ENCODE assay signal across 22 cellular contexts in genomic region chr17:40484285-40484972, GRCh38. TPM values are rescaled to one million over a fixed set of nuclear protein-coding genes. Genes with fewer than 3 reads are reported as not detected.
DNase-seq lines count a peak whose midpoint lies in the region; ATAC-seq, FAIRE-seq and TF ChIP-seq lines count a peak whose summit lies in the region.
"Had no signal": no experiment of that assay in that cellular context is flagged by ENCODE, and none has a peak within 500 bp of the region (broad histone marks: within the 10 kb centered on the region; RNA-seq: fewer than 3 reads in every experiment).

No MANE protein-coding gene starts in this region.

- TF ChIP-seq RAD21 in H1 (IDR thresholded peaks at IDR 0.05 in 1 of 2, conservative IDR thresholded peaks at IDR 0.05 in 1 of 2; ENCODE audit: low read depth in 2 of 2, low read length in 2 of 2): no peak

- no peaks in the 10 kb centered on the region for H3K79me2 ChIP-seq in PC-3 (ENCODE audit: low read length)
- H3K79me2 ChIP-seq in H1 (ENCODE audit: control insufficient read depth in 1 of 2, insufficient read depth in 2 of 2, low read length in 2 of 2): no peaks in the 10 kb centered on the region
- no peaks in the 10 kb centered on the region for H3K79me2 ChIP-seq in osteoblast (ENCODE audit: insufficient read depth, low read length)

- 0 out of 2 replicates have a peak overlapping the region, but pooled peaks have one; percentile 21 for H3K18ac ChIP-seq in H1 (ENCODE audit: extremely low read depth, low read length)

- FAIRE-seq in H1 (lab: Jason Lieb, UNC) (no peak), RCC 7860 (lab: Jason Lieb, UNC) (no peak), GM19239 (lab: Jason Lieb, UNC) (no peak)
- FAIRE-seq: H54 had no signal

- H3K23ac ChIP-seq in H1 (ENCODE audit: insufficient read length): no peak overlapping the region

- H2BK20ac ChIP-seq in H1 (ENCODE audit: low read length): no peak overlapping the region

- H4K20me1 ChIP-seq in PC-3 (ENCODE audit: low read length) (no peaks in the 10 kb centered on the region), H1 (replicated peaks in 1 of 2; ENCODE audit: control insufficient read depth in 1 of 2, insufficient read depth in 2 of 2, low read length in 2 of 2) (no peaks in the 10 kb centered on the region), osteoblast (ENCODE audit: insufficient read depth, low read length) (no peaks in the 10 kb centered on the region)
- H4K20me1 ChIP-seq: BLaER1 had no signal

- H3K27me3 ChIP-seq in CD8-positive, alpha-beta memory T cell (ENCODE audit: insufficient read depth, low read length, poor library complexity, severe bottlenecking): no peaks in the 10 kb centered on the region
- no peaks in the 10 kb centered on the region for H3K27me3 ChIP-seq in PC-3 (ENCODE audit: low read length)
- H3K27me3 ChIP-seq in H1 (replicated peaks in 1 of 4; ENCODE audit: control insufficient read depth in 3 of 4, extremely low read depth in 1 of 4, insufficient read depth in 3 of 4, low read length in 3 of 4): no peaks in the 10 kb centered on the region; a peak in 2 of 7 replicates
- no peaks in the 10 kb centered on the region for H3K27me3 ChIP-seq in osteoblast (ENCODE audit: insufficient read depth, low read length)
- no peaks in the 10 kb centered on the region for H3K27me3 ChIP-seq in spleen (replicated peaks in 1 of 7)
- H3K27me3 ChIP-seq: BLaER1, ovary, Peyer's patch had no signal

- no TSS peak for BruUV-seq in PC-3 (replicated peaks; lab: Mats Ljungman, UMichigan)

- H2BK15ac ChIP-seq in H1 (ENCODE audit: low read length): peak overlapping the region; percentile 6; the same call in 1 of the 2 replicates

- CTCF ChIA-PET in CD8-positive, alpha-beta memory T cell (lab: Charles Lee): interaction anchor here (1.6 kb wide), 1 partner anchor 49 kb away, joined by 4 read pairs; no protein-coding TSS in a partner anchor
- CTCF ChIA-PET in PC-3 (lab: Charles Lee): no interaction called here
- CTCF ChIA-PET in H1 (lab: Charles Lee; ENCODE audit: partially characterized antibody): interaction anchor here (1.0 to 5.0 kb wide), 7 partner anchors 8 to 69 kb away, joined by 3 to 52 read pairs (median 4); no protein-coding TSS in a partner anchor

- H3K4me1 ChIP-seq in CD8-positive, alpha-beta memory T cell (ENCODE audit: insufficient read depth, low read length): peaks cover 46% of the 10 kb centered on the region
- H3K4me1 ChIP-seq in PC-3 (ENCODE audit: insufficient read depth, low read length): peaks cover 56% of the 10 kb centered on the region
- H3K4me1 ChIP-seq in H1 (replicated peaks in 1 of 4; ENCODE audit: control insufficient read depth in 3 of 4, insufficient read depth in 4 of 4, low read length in 3 of 4): peaks cover 0 to 21% (median 9%) of the 10 kb centered on the region in 4 experiments; a peak in 6 of 7 replicates
- H3K4me1 ChIP-seq in osteoblast (ENCODE audit: insufficient read depth, low read length): peaks cover 34% of the 10 kb centered on the region
- H3K4me1 ChIP-seq in spleen: peaks cover 14 to 45% (median 26%) of the 10 kb centered on the region in 6 donors

- H2AFZ ChIP-seq in PC-3 (ENCODE audit: low read length): no peak overlapping the region
- H2AFZ ChIP-seq in H1 (ENCODE audit: low read length): no peak overlapping the region
- no peak overlapping the region for H2AFZ ChIP-seq in osteoblast (ENCODE audit: low read length)

- H3K4me2 ChIP-seq in PC-3 (ENCODE audit: low read length) (no peak overlapping the region), H1 (ENCODE audit: insufficient read depth in 1 of 2, low read depth in 2 of 2, low read length in 2 of 2) (no peak overlapping the region), osteoblast (ENCODE audit: insufficient read depth, low read length) (no peak overlapping the region)
- H3K4me2 ChIP-seq: BLaER1 had no signal

- WGBS in H1 (ENCODE audit: extremely low coverage in 1 of 2, insufficient coverage in 1 of 2, insufficient read length in 1 of 2, insufficient replicate concordance in 2 of 2, low coverage in 1 of 2, low lambda C conversion rate in 2 of 2, missing lambda C conversion rate in 1 of 2), 2 experiments: 87% methylated on average over 18 of the region's 18 CpGs; no CpG with 5 or more reads in 1 of the 2 experiments
- 77 to 92% (median 87%) methylated on average over 10 to 18 of the region's 18 CpGs for WGBS in spleen, 5 donors

- TF ChIP-seq EP300 in H1 (IDR thresholded peaks at IDR 0.05; ENCODE audit: borderline replicate concordance in 1 of 2, low read depth in 2 of 2, low read length in 2 of 2): no peak

- H4K8ac ChIP-seq in H1 (ENCODE audit: extremely low read depth, insufficient read depth, low read length): no peak overlapping the region

- no peaks in the 10 kb centered on the region for H3K36me3 Mint-ChIP-seq in CD8-positive, alpha-beta memory T cell

- peak overlapping the region; percentile 30; the same call in 1 of the 2 replicates for H2BK12ac ChIP-seq in H1 (ENCODE audit: low read depth, low read length)

- no peak overlapping the region for H3K4ac ChIP-seq in H1 (replicated peaks; ENCODE audit: insufficient read length, low read depth, low read length)

- ATAC-seq in PC-3: no peak
- ATAC-seq: activated CD8-positive, alpha-beta T cell treated with anti-CD3 and anti-CD28 coated beads, Interleukin-2, amount 10 ng/mL, durations not matched to agents 7 days and 5 days; activated T-cell treated with anti-CD3 and anti-CD28 coated beads, Interleukin-2, amount 50 U/mL, for 72 hours; sciatic nerve had no signal

- peak overlapping the region; percentile 13; the same call in 1 of the 2 replicates for H2BK5ac ChIP-seq in H1 (ENCODE audit: low read depth, low read length)

- H3K79me1 ChIP-seq in H1 (ENCODE audit: low read depth, low read length): no peaks in the 10 kb centered on the region

- H3K27ac ChIP-seq in CD8-positive, alpha-beta memory T cell (ENCODE audit: low read depth, low read length): no peak overlapping the region
- H3K27ac ChIP-seq in PC-3 (ENCODE audit: low read length) (peak overlapping the region; percentile 99), H1 (ENCODE audit: low read depth, low read length) (no peak overlapping the region), osteoblast (ENCODE audit: low read depth, low read length) (peak overlapping the region; percentile 97), spleen (peak overlapping the region in 2 of 8 donors; percentile 61 to 77)
- H3K27ac ChIP-seq: BLaER1, ovary had no signal

- TF ChIP-seq CTCF in PC-3 (conservative IDR thresholded peaks at IDR 0.05; ENCODE audit: low read depth, low read length) (no peak), H1 (IDR thresholded peaks at IDR 0.05; ENCODE audit: control extremely low read depth in 1 of 3, insufficient read depth in 1 of 3, low read depth in 1 of 3, low read length in 3 of 3) (no peak), osteoblast (IDR thresholded peaks at IDR 0.05; ENCODE audit: extremely low read depth, low read depth, low read length) (no peak), spleen (IDR thresholded peaks at IDR 0.05 in 8 of 11, conservative IDR thresholded peaks at IDR 0.05 in 3 of 11) (no peak)

- intact Hi-C loops in PC-3 (cut with micrococcal nuclease) (no loop called here), spleen (cut with DNase I; ENCODE audit: low total_unique reads) (no loop called here)

- H3K27me3 Mint-ChIP-seq in CD8-positive, alpha-beta memory T cell: no peaks in the 10 kb centered on the region

- no peaks in the 10 kb centered on the region for H3K36me3 ChIP-seq in CD8-positive, alpha-beta memory T cell (ENCODE audit: insufficient read depth, low read length)
- H3K36me3 ChIP-seq in PC-3 (ENCODE audit: low read depth, low read length) (peaks cover 63% of the 10 kb centered on the region), H1 (ENCODE audit: control insufficient read depth in 2 of 4, insufficient read depth in 4 of 4, low read length in 3 of 4) (no peaks in the 10 kb centered on the region), osteoblast (ENCODE audit: insufficient read depth, low read length) (no peaks in the 10 kb centered on the region), spleen (no peaks in the 10 kb centered on the region)
- H3K36me3 ChIP-seq: BLaER1, ovary, Peyer's patch had no signal

- H3K9me3 ChIP-seq in CD8-positive, alpha-beta memory T cell (ENCODE audit: low read length): no peaks in the 10 kb centered on the region
- H3K9me3 ChIP-seq in PC-3 (ENCODE audit: low read length) (no peaks in the 10 kb centered on the region), H1 (ENCODE audit: insufficient read depth in 2 of 2, low read depth in 1 of 2, low read length in 1 of 2) (no peaks in the 10 kb centered on the region), osteoblast (ENCODE audit: low read depth, low read length) (no peaks in the 10 kb centered on the region), spleen (no peaks in the 10 kb centered on the region)
- H3K9me3 ChIP-seq: BLaER1, ovary, Peyer's patch had no signal

- H3K9ac ChIP-seq in PC-3 (ENCODE audit: low read length) (no peak overlapping the region), H1 (replicated peaks in 1 of 4; ENCODE audit: extremely low read depth in 1 of 4, low read depth in 3 of 4, low read length in 3 of 4) (no peak overlapping the region; a peak in 2 of 7 replicates)
- H3K9ac ChIP-seq: BLaER1 had no signal

- no peak overlapping the region for H3K56ac ChIP-seq in H1 (replicated peaks; ENCODE audit: insufficient read length, low read depth, low read length)

- H3K23me2 ChIP-seq in H1 (ENCODE audit: low read depth, low read length): no peaks in the 10 kb centered on the region; the same call in 1 of the 2 replicates

- no peak for TF ChIP-seq POLR2A in H1 (IDR thresholded peaks at IDR 0.05; ENCODE audit: control extremely low read depth in 1 of 2, low read depth in 2 of 2, low read length in 2 of 2)
- no peak for TF ChIP-seq POLR2A in spleen (IDR thresholded peaks at IDR 0.05)

- POLR2A ChIA-PET in CD8-positive, alpha-beta memory T cell (lab: Charles Lee): interaction anchor here (0.6 kb wide), 1 partner anchor 589 kb away, joined by 3 read pairs; no protein-coding TSS in a partner anchor
- POLR2A ChIA-PET in PC-3 (lab: Charles Lee; ENCODE audit: unreplicated experiment) (no interaction called here), H1 (lab: Charles Lee; ENCODE audit: partially characterized antibody) (interaction anchor here (1.3 kb wide), 1 partner anchor 14 kb away, joined by 3 read pairs; no protein-coding TSS in a partner anchor)

- H2BK120ac ChIP-seq in H1 (replicated peaks; ENCODE audit: low read depth, low read length): no peak overlapping the region

- no peak overlapping the region for H4K5ac ChIP-seq in H1 (ENCODE audit: insufficient read length, low read depth, low read length)

- no peak overlapping the region for H3K4me3 Mint-ChIP-seq in CD8-positive, alpha-beta memory T cell
- H3K4me3 Mint-ChIP-seq: activated CD8-positive, alpha-beta T cell treated with anti-CD3 and anti-CD28 coated beads, Interleukin-2, amount 10 ng/mL, durations not matched to agents 7 days and 5 days had no signal

- H3K9me3 Mint-ChIP-seq in CD8-positive, alpha-beta memory T cell: no peaks in the 10 kb centered on the region
- H3K9me3 Mint-ChIP-seq: activated T-cell treated with anti-CD3 and anti-CD28 coated beads, Interleukin-2, amount 50 U/mL, for 72 hours had no signal

- DNase-seq in CD8-positive, alpha-beta memory T cell: no peak
- no peak for DNase-seq in PC-3
- no peak for DNase-seq in H1 (ENCODE audit: low read depth in 1 of 2, low spot score in 2 of 2)
- DNase-seq in osteoblast (ENCODE audit: insufficient read length, low spot score, missing footprints): no peak
- no peak for DNase-seq in RCC 7860 (ENCODE audit: low spot score)
- no peak for DNase-seq in spleen
- no peak for DNase-seq in GM19239 (ENCODE audit: insufficient read length, low spot score)
- DNase-seq: activated CD8-positive, alpha-beta T cell treated with anti-CD3 and anti-CD28 coated beads, Interleukin-2, amount 10 ng/mL, durations not matched to agents 7 days and 5 days; activated T-cell treated with anti-CD3 and anti-CD28 coated beads, Interleukin-2, amount 50 U/mL, for 72 hours; DMS79; foreskin fibroblast; hypothalamus; Kasumi-1; NCI-H1105 treated with DMSO at 0.1 percent for 48 hours; NCI-H2171 treated with DMSO at 0.1 percent for 48 hours; Peyer's patch had no signal

- H3F3A ChIP-seq in PC-3 (ENCODE audit: low read length, unreplicated experiment): peaks cover 31% of the 10 kb centered on the region

- H4K91ac ChIP-seq in H1 (replicated peaks; ENCODE audit: insufficient read length, low read length): no peak overlapping the region

- H3K14ac ChIP-seq in H1 (ENCODE audit: insufficient read length): no peak overlapping the region

- peak overlapping the region in 7 of 8 donors; percentile 67 to 100 (median 92) for H3K27ac Mint-ChIP-seq in CD8-positive, alpha-beta memory T cell

- no peak overlapping the region for H2AK5ac ChIP-seq in H1 (ENCODE audit: low read depth, low read length)

- no peaks in the 10 kb centered on the region for H3K9me2 ChIP-seq in PC-3 (replicated peaks; ENCODE audit: low read length)

- H3K4me3 ChIP-seq in CD8-positive, alpha-beta memory T cell (ENCODE audit: low read length): no peak overlapping the region
- H3K4me3 ChIP-seq in PC-3 (ENCODE audit: low read length) (no peak overlapping the region), H1 (ENCODE audit: extremely low read depth in 1 of 4, insufficient read depth in 2 of 4, low read depth in 3 of 4, low read length in 4 of 4) (no peak overlapping the region), osteoblast (ENCODE audit: insufficient read depth, low read length) (no peak overlapping the region), spleen (no peak overlapping the region)
- H3K4me3 ChIP-seq: BLaER1, ovary, Peyer's patch had no signal

- H3K4me1 Mint-ChIP-seq in CD8-positive, alpha-beta memory T cell: peaks cover 70 to 89% (median 86%) of the 10 kb centered on the region in 3 donors

RNA-seq across cellular contexts. Expression of gene TNS4, which starts 17.0 kb away (rescaled TPM):
- total RNA-seq in CD8-positive, alpha-beta memory T cell: 1 to 10 TPM; 3.1 TPM
- polyA plus RNA-seq in CD8-positive, alpha-beta memory T cell: 0.41 TPM
- total RNA-seq in PC-3 (2014; rRNA removed): 127 and 128 TPM in 2 replicates
- total RNA-seq in H1 (2021; fragmentation: NEBNext Ultra II Directional; extraction: Animal tissue kit (Norgen Biotek cat#: 25700)): 0.20 and 0.80 TPM in 2 replicates
- polyA plus RNA-seq in H1 (2011; rRNA removed): 0.21 and 0.39 TPM in 2 replicates
- polyA plus RNA-seq in H1 (2011; cell fraction: cytosol; rRNA removed): 0.49 TPM
- polyA plus RNA-seq in H1 (2011; cell fraction: nucleus; rRNA removed): 0.54 TPM
- 0.21 to 0.76 TPM (median 0.30 TPM) in 4 replicates for polyA plus RNA-seq in H1 (2012, experiment 1 of 2)
- 0.10 TPM for polyA plus RNA-seq in H1 (2012, experiment 2 of 2)
- 0.39 TPM for polyA plus RNA-seq in H1 (2013, experiment 1 of 2)
- polyA plus RNA-seq in H1 (2013, experiment 2 of 2): 0.63 TPM
- polyA minus RNA-seq in H1 (2011; rRNA and poly(A)+ RNA removed): 0.60 and 0.66 TPM in 2 replicates
- not detected for polyA minus RNA-seq in H1 (2011; cell fraction: cytosol; rRNA and poly(A)+ RNA removed)
- polyA minus RNA-seq in H1 (2011; cell fraction: nucleus; rRNA and poly(A)+ RNA removed): 0.90 TPM
- under 0.01 and 0.29 TPM in 2 replicates for total RNA-seq in osteoblast
- 1 to 10 TPM in 1 of 7 donors, under 1 TPM in 5, not detected in 1; 0.14 to 1.3 (median 0.41) TPM for total RNA-seq in spleen
- under 1 TPM; 0.15 to 0.45 (median 0.21) TPM for polyA plus RNA-seq in spleen
- total RNA-seq: chondrocyte, temporal lobe had no signal

RNA-seq across cellular contexts. Expression of gene IGFBP4, which starts 41.2 kb away (rescaled TPM):
- total RNA-seq in CD8-positive, alpha-beta memory T cell: 1 to 10 TPM; 3.0 to 3.2 TPM
- polyA plus RNA-seq in CD8-positive, alpha-beta memory T cell: 21.4 TPM
- total RNA-seq in PC-3 (2014; rRNA removed) (164 and 297 TPM in 2 replicates), osteoblast (666 and 801 TPM in 2 replicates), spleen (100 to 1,000 TPM; 287 to 537 (median 336) TPM)
- total RNA-seq in H1 (2021; fragmentation: NEBNext Ultra II Directional; extraction: Animal tissue kit (Norgen Biotek cat#: 25700)): 105 and 109 TPM in 2 replicates
- polyA plus RNA-seq in H1 (2011; rRNA removed) (79.9 and 85.5 TPM in 2 replicates), spleen (100 to 1,000 TPM in 2 of 3 donors, 10 to 100 TPM in 1; 49.3 to 131 (median 107) TPM)
- 68.0 TPM for polyA plus RNA-seq in H1 (2011; cell fraction: cytosol; rRNA removed)
- polyA plus RNA-seq in H1 (2011; cell fraction: nucleus; rRNA removed): 63.6 TPM
- polyA plus RNA-seq in H1 (2012, experiment 1 of 2): 95.6 to 171 TPM (median 141 TPM) in 4 replicates
- 167 TPM for polyA plus RNA-seq in H1 (2012, experiment 2 of 2)
- 95.7 TPM for polyA plus RNA-seq in H1 (2013, experiment 1 of 2)
- 105 TPM for polyA plus RNA-seq in H1 (2013, experiment 2 of 2)
- 64.7 and 69.4 TPM in 2 replicates for polyA minus RNA-seq in H1 (2011; rRNA and poly(A)+ RNA removed)
- 60.8 TPM for polyA minus RNA-seq in H1 (2011; cell fraction: cytosol; rRNA and poly(A)+ RNA removed)
- 36.3 TPM for polyA minus RNA-seq in H1 (2011; cell fraction: nucleus; rRNA and poly(A)+ RNA removed)

Comparison
In these comparisons a context has a peak if more than half of its experiments do, and no peak if none do; other contexts are left out.
1. H3K27ac ChIP-seq: peak in PC-3 (single experiment) and osteoblast (single experiment); none in CD8-positive, alpha-beta memory T cell (single experiment) and H1 (single experiment).
2. RNA of gene TNS4, which starts 17.0 kb away (total RNA-seq): 127 to 128 TPM in PC-3; 3.1 TPM in CD8-positive, alpha-beta memory T cell, 0.14 to 1.3 TPM in spleen, 0.20 to 0.80 TPM in H1 and under 0.01 to 0.29 TPM in osteoblast; every median in the first group is over 10 times any median in the second.
3. RNA of gene IGFBP4, which starts 41.2 kb away (total RNA-seq): 666 to 801 TPM in osteoblast, 287 to 537 TPM in spleen, 164 to 297 TPM in PC-3 and 105 to 109 TPM in H1; 3.0 to 3.2 TPM in CD8-positive, alpha-beta memory T cell; every median in the first group is over 10 times any median in the second.